Comparison of ENCODE assay signal across 21 cellular contexts in genomic region chr5:1704676-1705075, GRCh38.
DNase-seq lines count a peak whose midpoint lies in the region; TF ChIP-seq lines count a peak whose summit lies in the region.
"Had no signal": no experiment of that assay in that cellular context is flagged by ENCODE, and none has a peak within 500 bp of the region (broad histone marks: within the 10 kb centered on the region; RNA-seq: fewer than 3 reads in every experiment).

No MANE protein-coding gene starts in this region.

- DNase-seq in right atrium auricular region (ENCODE audit: low spot score) (peak; percentile 47), cardiac septum (ENCODE audit: low spot score) (no peak), esophagus muscularis mucosa (ENCODE audit: extremely low spot score) (peak; percentile 70), mesenteric fat pad (ENCODE audit: low spot score) (peak; percentile 65), osteocyte (ENCODE audit: extremely low spot score, unreplicated experiment) (peak; percentile 68), NCI-H1417 (lab: John Stamatoyannopoulos, UW) (no peak), AG08396 (ENCODE audit: low spot score) (no peak), cortex of kidney (lab: John Stamatoyannopoulos, UW) (no peak)
- DNase-seq: 8988T; ACHN; AML-193; Caco-2; Calu3; CD4-positive, alpha-beta T cell; CD8-positive, alpha-beta T cell; DMS79 treated with DMSO at 0.1 percent for 48 hours; GF-D8 had no signal

- no peak overlapping the region for H3K27ac Mint-ChIP-seq in osteocyte (ENCODE audit: unreplicated experiment)
- H3K27ac Mint-ChIP-seq: B cell; CD4-positive, alpha-beta T cell; CD8-positive, alpha-beta T cell had no signal

- 65% methylated on average over 6 of the region's 7 CpGs for WGBS in esophagus muscularis mucosa

- TF ChIP-seq CTCF in right atrium auricular region (IDR thresholded peaks at IDR 0.05) (no peak), esophagus muscularis mucosa (IDR thresholded peaks at IDR 0.05) (no peak), osteocyte (IDR thresholded peaks at IDR 0.05) (no peak)

- no peak for TF ChIP-seq POLR2A in esophagus muscularis mucosa (IDR thresholded peaks at IDR 0.05; ENCODE audit: low read depth)

- no peaks in the 10 kb centered on the region for H3K4me1 Mint-ChIP-seq in osteocyte (ENCODE audit: unreplicated experiment)

- H3K27ac ChIP-seq in right atrium auricular region: no peak overlapping the region
- no peak overlapping the region for H3K27ac ChIP-seq in esophagus muscularis mucosa (replicated peaks in 1 of 4)
- H3K27ac ChIP-seq: BLaER1 treated with 17β-estradiol and CSF1 and Interleukin-3, amounts not matched to agents 10 nM and 100 nM; C4-2B had no signal

- no peak for TF ChIP-seq EP300 in esophagus muscularis mucosa (IDR thresholded peaks at IDR 0.05)

- no peak overlapping the region for H3K4me3 ChIP-seq in right atrium auricular region
- no peak overlapping the region for H3K4me3 ChIP-seq in esophagus muscularis mucosa
- H3K4me3 ChIP-seq: BLaER1 treated with 17β-estradiol and CSF1 and Interleukin-3, amounts not matched to agents 10 nM and 100 nM; GM12878 had no signal

- no peak overlapping the region for H3K4me3 Mint-ChIP-seq in osteocyte (ENCODE audit: unreplicated experiment)
- H3K4me3 Mint-ChIP-seq: B cell; CD4-positive, alpha-beta T cell; CD8-positive, alpha-beta T cell had no signal

- intact Hi-C loops in cardiac septum (cut with DNase I) (no loop called here), esophagus muscularis mucosa (cut with DNase I) (no loop called here)

- peaks cover 12% of the 10 kb centered on the region for H3K27me3 Mint-ChIP-seq in osteocyte (ENCODE audit: unreplicated experiment)

- H3K36me3 ChIP-seq in right atrium auricular region (no peaks in the 10 kb centered on the region), esophagus muscularis mucosa (no peaks in the 10 kb centered on the region)
- H3K36me3 ChIP-seq: BLaER1 treated with 17β-estradiol and CSF1 and Interleukin-3, amounts not matched to agents 10 nM and 100 nM had no signal

- H3K4me1 ChIP-seq in right atrium auricular region (no peaks in the 10 kb centered on the region), esophagus muscularis mucosa (no peaks in the 10 kb centered on the region)
- H3K4me1 ChIP-seq: Caco-2 had no signal

- no peaks in the 10 kb centered on the region for H3K36me3 Mint-ChIP-seq in osteocyte (ENCODE audit: unreplicated experiment)
- H3K36me3 Mint-ChIP-seq: CD8-positive, alpha-beta T cell had no signal

- H3K9me3 Mint-ChIP-seq in osteocyte (ENCODE audit: unreplicated experiment): no peaks in the 10 kb centered on the region
- H3K9me3 Mint-ChIP-seq: CD4-positive, alpha-beta T cell; CD8-positive, alpha-beta T cell had no signal

- H3K27me3 ChIP-seq in right atrium auricular region (no peaks in the 10 kb centered on the region), esophagus muscularis mucosa (peaks cover 0 to 65% (median 5%) of the 10 kb centered on the region in 4 donors)
- H3K27me3 ChIP-seq: BLaER1 treated with 17β-estradiol and CSF1 and Interleukin-3, amounts not matched to agents 10 nM and 100 nM had no signal

- no peaks in the 10 kb centered on the region for H3K9me3 ChIP-seq in right atrium auricular region
- no peaks in the 10 kb centered on the region for H3K9me3 ChIP-seq in esophagus muscularis mucosa
- H3K9me3 ChIP-seq: BLaER1 treated with 17β-estradiol and CSF1 and Interleukin-3, amounts not matched to agents 10 nM and 100 nM; Caco-2 had no signal

Comparison
In these comparisons a context has a peak if more than half of its experiments do, and no peak if none do; other contexts are left out.
1. DNase-seq: peak in right atrium auricular region (single experiment), esophagus muscularis mucosa (single experiment), mesenteric fat pad (single experiment) and osteocyte (single experiment); none in cardiac septum (single experiment), NCI-H1417 (0 of 3), AG08396 (single experiment) and cortex of kidney (single experiment).